ENCODE assay signal across 15 cellular contexts in genomic region chr3:15654891-15655290, GRCh38. TPM values are rescaled to one million over a fixed set of nuclear protein-coding genes. Genes with fewer than 3 reads are reported as not detected.
DNase-seq lines count a peak whose midpoint lies in the region; ATAC-seq and TF ChIP-seq lines count a peak whose summit lies in the region.
"Had no signal": no experiment of that assay in that cellular context is flagged by ENCODE, and none has a peak within 500 bp of the region (broad histone marks: within the 10 kb centered on the region; RNA-seq: fewer than 3 reads in every experiment).

No MANE protein-coding gene starts in this region.

- DNase-seq in Ammon's horn (ENCODE audit: low spot score) (peak; percentile 84), SK-MEL-5 (ENCODE audit: low read depth, low spot score) (peak; percentile 99), foreskin melanocyte (peak; percentile 99), nucleus accumbens (lab: John Stamatoyannopoulos, UW) (peak in 33 of 56 donors; percentile 14 to 69 (median 43)), foreskin fibroblast (no peak), iPS-NIHi7 (ENCODE audit: extremely low spot score) (no peak), nephron progenitor cell (no peak)
- DNase-seq: 8988T, DMS153, KG1, NCI-H1048, NCI-H69, PC-3 had no signal

- no peak overlapping the region for H3K4me3 ChIP-seq in foreskin fibroblast (ENCODE audit: low read depth in 1 of 2, low read length in 2 of 2)
- H3K4me3 ChIP-seq: BLaER1 treated with 17β-estradiol and CSF1 and Interleukin-3, amounts not matched to agents 10 nM and 100 nM had no signal

- no peak for ATAC-seq in GM21390 (IDR thresholded peaks at IDR 0.05; ENCODE audit: unreplicated experiment)
- ATAC-seq: PC-3 had no signal

- TF ChIP-seq CTCF in foreskin fibroblast (IDR thresholded peaks at IDR 0.05; ENCODE audit: low read depth, low read length), result no peak
- no peak for TF ChIP-seq CTCF in nephron progenitor cell (IDR thresholded peaks at IDR 0.05)

- peaks cover 12% of the 10 kb centered on the region for H3K36me3 Mint-ChIP-seq in nephron progenitor cell (ENCODE audit: low read depth)

- H3K9me3 Mint-ChIP-seq in nephron progenitor cell, result peaks cover 37% of the 10 kb centered on the region

- in situ Hi-C loops in SK-MEL-5 (cut with HindIII; ENCODE audit: low pct_unique_long_range_greater_than_20kb, low sequenced_read_pairs), result no loop called here

- H3K4me3 Mint-ChIP-seq in nephron progenitor cell, result no peak overlapping the region

- H3K27me3 Mint-ChIP-seq in nephron progenitor cell (ENCODE audit: low read depth, poor library complexity), result no peaks in the 10 kb centered on the region

- H3K27ac Mint-ChIP-seq in nephron progenitor cell, result no peak overlapping the region

- peaks cover 17% of the 10 kb centered on the region for H3K4me1 Mint-ChIP-seq in nephron progenitor cell

RNA-seq across cellular contexts. Expression of gene BTD, which starts 53.3 kb away (rescaled TPM):
- total RNA-seq in SK-MEL-5 (2014; rRNA removed; shearing (Covaris generic)), result 70.3 and 71.4 TPM in 2 replicates
- polyA plus RNA-seq in SK-MEL-5 (2015; cell fraction: cytosol; rRNA removed), result 76.0 and 78.6 TPM in 2 replicates
- polyA plus RNA-seq in SK-MEL-5 (2015; cell fraction: nucleus; rRNA removed), result 17.4 and 22.1 TPM in 2 replicates

RNA-seq across cellular contexts. Expression of gene HACL1, which starts 53.5 kb away (rescaled TPM):
- 51.9 and 56.5 TPM in 2 replicates for total RNA-seq in SK-MEL-5 (2014; rRNA removed; shearing (Covaris generic))
- polyA plus RNA-seq in SK-MEL-5 (2015; cell fraction: cytosol; rRNA removed), result 46.4 and 54.6 TPM in 2 replicates
- 34.7 and 43.2 TPM in 2 replicates for polyA plus RNA-seq in SK-MEL-5 (2015; cell fraction: nucleus; rRNA removed)

Comparison
In these comparisons a context has a peak if more than half of its experiments do, and no peak if none do; other contexts are left out.
1. DNase-seq: peak in Ammon's horn (single experiment), SK-MEL-5 (single experiment), foreskin melanocyte (single experiment) and nucleus accumbens (33 of 56); none in foreskin fibroblast (0 of 2), iPS-NIHi7 (single experiment) and nephron progenitor cell (single experiment).